ENCODE assay signal across 12 cellular contexts in genomic region chr17:58325976-58326468, GRCh38. TPM values are rescaled to one million over a fixed set of nuclear protein-coding genes. Genes with fewer than 3 reads are reported as not detected.
DNase-seq lines count a peak whose midpoint lies in the region; ATAC-seq, FAIRE-seq and TF ChIP-seq lines count a peak whose summit lies in the region.
"Had no signal": no experiment of that assay in that cellular context is flagged by ENCODE, and none has a peak within 500 bp of the region (broad histone marks: within the 10 kb centered on the region; RNA-seq: fewer than 3 reads in every experiment).

No MANE protein-coding gene starts in this region.

- H3K4me1 ChIP-seq in CD4-positive, alpha-beta memory T cell (ENCODE audit: insufficient read depth, low read length): peaks cover 38% of the 10 kb centered on the region
- peaks cover 2% of the 10 kb centered on the region for H3K4me1 ChIP-seq in mesendoderm (ENCODE audit: control insufficient read depth, low read depth, low read length)
- H3K4me1 ChIP-seq: prostate gland had no signal

- no peak overlapping the region for H3K23ac ChIP-seq in mesendoderm (ENCODE audit: low read length)

- no peaks in the 10 kb centered on the region for H3K27me3 ChIP-seq in CD4-positive, alpha-beta memory T cell (ENCODE audit: insufficient read depth, low read length)
- H3K27me3 ChIP-seq in mesendoderm (ENCODE audit: insufficient read depth, low read length, poor library complexity): no peaks in the 10 kb centered on the region

- H2BK15ac ChIP-seq in mesendoderm (replicated peaks; ENCODE audit: low read depth): no peak overlapping the region

- no peak for FAIRE-seq in H54 (lab: Jason Lieb, UNC)
- FAIRE-seq: keratinocyte had no signal

- no peak overlapping the region for H3K4me2 ChIP-seq in mesendoderm (ENCODE audit: low read length)

- H3K9me3 ChIP-seq in CD4-positive, alpha-beta memory T cell (ENCODE audit: control insufficient read depth in 1 of 2, low read length in 2 of 2): no peaks in the 10 kb centered on the region
- H3K9me3 ChIP-seq: prostate gland had no signal

- no peak overlapping the region for H2BK5ac ChIP-seq in mesendoderm (ENCODE audit: low read length)

- ATAC-seq in GM21619 (IDR thresholded peaks at IDR 0.05; ENCODE audit: unreplicated experiment) (no peak), HG02884 (IDR thresholded peaks at IDR 0.05; ENCODE audit: unreplicated experiment) (no peak)

- H2BK120ac ChIP-seq in mesendoderm (ENCODE audit: low read depth, low read length): no peak overlapping the region

- H3K56ac ChIP-seq in mesendoderm (ENCODE audit: low read length): no peak overlapping the region

- peaks cover 23 to 70% (median 31%) of the 10 kb centered on the region in 4 donors for H3K4me1 Mint-ChIP-seq in CD4-positive, alpha-beta memory T cell
- H3K4me1 Mint-ChIP-seq in activated CD4-positive, alpha-beta memory T cell treated with anti-CD3 and anti-CD28 coated beads for 36 hours (ENCODE audit: low read depth): peaks cover 34% of the 10 kb centered on the region

- no peak overlapping the region for H3K9ac ChIP-seq in mesendoderm (ENCODE audit: low read length)

- no CpG with 5 or more reads among the region's 11 CpGs for WGBS in mesendoderm (ENCODE audit: extremely low coverage, insufficient coverage, low lambda C conversion rate)

- H3K79me1 ChIP-seq in mesendoderm (ENCODE audit: low read length): no peaks in the 10 kb centered on the region

- peak overlapping the region in 3 of 8 donors; percentile 18 to 48 (median 44) for H3K4me3 Mint-ChIP-seq in CD4-positive, alpha-beta memory T cell
- peak overlapping the region; percentile 40 for H3K4me3 Mint-ChIP-seq in activated CD4-positive, alpha-beta memory T cell treated with anti-CD3 and anti-CD28 coated beads for 36 hours

- no peaks in the 10 kb centered on the region for H3K79me2 ChIP-seq in mesendoderm (ENCODE audit: control insufficient read depth, insufficient read depth, low read length)

- H3K27ac Mint-ChIP-seq in CD4-positive, alpha-beta memory T cell: peak overlapping the region in 6 of 7 donors; percentile 10 to 99 (median 58)
- H3K27ac Mint-ChIP-seq in activated CD4-positive, alpha-beta memory T cell treated with anti-CD3 and anti-CD28 coated beads for 36 hours: peak overlapping the region; percentile 43

- TF ChIP-seq POLR2A in H54 (IDR thresholded peaks at IDR 0.05; ENCODE audit: low read depth, low read length): no peak

- peak in 1 of 5 donors; percentile 40 for DNase-seq in CD4-positive, alpha-beta memory T cell
- DNase-seq in H54 (ENCODE audit: insufficient read length, low spot score): peak; percentile 78
- peak; percentile 46 for DNase-seq in activated CD4-positive, alpha-beta memory T cell treated with anti-CD3 and anti-CD28 coated beads for 36 hours
- peak; percentile 57 for DNase-seq in mesendoderm
- no peak for DNase-seq in NCI-H774 (lab: John Stamatoyannopoulos, UW)
- no peak for DNase-seq in AG08396 (ENCODE audit: low spot score)
- DNase-seq: NCI-H345 had no signal

- no peak overlapping the region for H3K4me3 ChIP-seq in CD4-positive, alpha-beta memory T cell (ENCODE audit: low read length in 2 of 2)
- no peak overlapping the region for H3K4me3 ChIP-seq in mesendoderm (ENCODE audit: low read length)

- no peak overlapping the region for H2AK5ac ChIP-seq in mesendoderm (ENCODE audit: low read length)

- no peak overlapping the region for H3K4ac ChIP-seq in mesendoderm (ENCODE audit: low read depth, low read length)

- POLR2A ChIA-PET in CD4-positive, alpha-beta memory T cell (lab: Charles Lee; ENCODE audit: partially characterized antibody): interaction anchor here (0.6 to 34.1 kb wide), 8 partner anchors 8 to 319 kb away, joined by 3 to 3924 read pairs (median 17); partner anchors contain the start of genes RNF43, SRSF1 and SUPT4H1
- POLR2A ChIA-PET in activated CD4-positive, alpha-beta memory T cell treated with anti-CD3 and anti-CD28 coated beads for 36 hours (lab: Charles Lee): interaction anchor here (1.0 to 18.5 kb wide), 7 partner anchors 8 to 190 kb away, joined by 3 to 1114 read pairs (median 10); partner anchors contain the start of gene SUPT4H1

- no peak overlapping the region for H3K18ac ChIP-seq in mesendoderm (ENCODE audit: low read length)

- CTCF ChIA-PET in CD4-positive, alpha-beta memory T cell (lab: Charles Lee; ENCODE audit: partially characterized antibody): interaction anchor here (0.6 to 4.5 kb wide), 5 partner anchors 8 to 27 kb away, joined by 3 to 88 read pairs (median 31); partner anchors contain the start of gene SUPT4H1
- CTCF ChIA-PET in activated CD4-positive, alpha-beta memory T cell treated with anti-CD3 and anti-CD28 coated beads for 36 hours (lab: Charles Lee): interaction anchor here (0.6 to 4.0 kb wide), 6 partner anchors 9 to 92 kb away, joined by 3 to 52 read pairs (median 4); partner anchors contain the start of gene RNF43

- peaks cover 14 to 23% of the 10 kb centered on the region in 2 donors for H3K36me3 Mint-ChIP-seq in CD4-positive, alpha-beta memory T cell
- peaks cover 38% of the 10 kb centered on the region for H3K36me3 Mint-ChIP-seq in activated CD4-positive, alpha-beta memory T cell treated with anti-CD3 and anti-CD28 coated beads for 36 hours

- intact Hi-C loops in CD4-positive, alpha-beta memory T cell (cut with micrococcal nuclease): no loop called here
- intact Hi-C loops in activated CD4-positive, alpha-beta memory T cell treated with anti-CD3 and anti-CD28 coated beads for 36 hours (cut with micrococcal nuclease): no loop called here

- no peak overlapping the region for H4K5ac ChIP-seq in mesendoderm (ENCODE audit: low read length)

- H3K27ac ChIP-seq in CD4-positive, alpha-beta memory T cell (ENCODE audit: low read depth, low read length): no peak overlapping the region
- H3K27ac ChIP-seq in mesendoderm (ENCODE audit: low read depth, low read length): no peak overlapping the region
- H3K27ac ChIP-seq: prostate gland had no signal

- H3K27me3 Mint-ChIP-seq in CD4-positive, alpha-beta memory T cell: no peaks in the 10 kb centered on the region
- peaks cover 13% of the 10 kb centered on the region for H3K27me3 Mint-ChIP-seq in activated CD4-positive, alpha-beta memory T cell treated with anti-CD3 and anti-CD28 coated beads for 36 hours

- peaks cover 10% of the 10 kb centered on the region for H3K36me3 ChIP-seq in CD4-positive, alpha-beta memory T cell (ENCODE audit: insufficient read depth, low read length)
- no peaks in the 10 kb centered on the region for H3K36me3 ChIP-seq in mesendoderm (ENCODE audit: control insufficient read depth, insufficient read depth, low read length)
- H3K36me3 ChIP-seq: prostate gland had no signal

- no peaks in the 10 kb centered on the region for H3K9me3 Mint-ChIP-seq in CD4-positive, alpha-beta memory T cell
- peaks cover 3% of the 10 kb centered on the region for H3K9me3 Mint-ChIP-seq in activated CD4-positive, alpha-beta memory T cell treated with anti-CD3 and anti-CD28 coated beads for 36 hours

- H4K8ac ChIP-seq in mesendoderm (ENCODE audit: low read depth, low read length): no peak overlapping the region

RNA-seq across cellular contexts. Expression of gene TSPOAP1, which starts 2.6 kb away (rescaled TPM):
- total RNA-seq in CD4-positive, alpha-beta memory T cell: 10 to 100 TPM; 15.8 to 19.1 TPM
- polyA plus RNA-seq in CD4-positive, alpha-beta memory T cell: under 1 TPM in 1 of 2 donors, not detected in 1; 0.80 TPM
- 10 to 100 TPM; 21.6 to 22.7 TPM for total RNA-seq in activated CD4-positive, alpha-beta memory T cell treated with anti-CD3 and anti-CD28 coated beads for 36 hours
- polyA plus RNA-seq in mesendoderm (2013, experiment 1 of 2): 0.93 TPM
- 0.78 TPM for polyA plus RNA-seq in mesendoderm (2013, experiment 2 of 2)

RNA-seq across cellular contexts. Expression of gene SUPT4H1, which starts 26.0 kb away (rescaled TPM):
- total RNA-seq in CD4-positive, alpha-beta memory T cell: 10 to 100 TPM; 61.4 to 75.2 TPM
- polyA plus RNA-seq in CD4-positive, alpha-beta memory T cell: 100 to 1,000 TPM in 1 of 2 donors, 10 to 100 TPM in 1; 94.4 to 120 TPM
- total RNA-seq in activated CD4-positive, alpha-beta memory T cell treated with anti-CD3 and anti-CD28 coated beads for 36 hours: 100 to 1,000 TPM; 113 to 114 TPM
- 97.5 TPM for polyA plus RNA-seq in mesendoderm (2013, experiment 1 of 2)
- polyA plus RNA-seq in mesendoderm (2013, experiment 2 of 2): 99.4 TPM

RNA-seq across cellular contexts. Expression of gene MPO, which starts 45.3 kb away (rescaled TPM):
- not detected for total RNA-seq in CD4-positive, alpha-beta memory T cell
- polyA plus RNA-seq in CD4-positive, alpha-beta memory T cell: not detected
- under 1 TPM; 0.17 to 0.22 TPM for total RNA-seq in activated CD4-positive, alpha-beta memory T cell treated with anti-CD3 and anti-CD28 coated beads for 36 hours
- polyA plus RNA-seq in mesendoderm (2013, experiment 1 of 2): 0.03 TPM
- polyA plus RNA-seq in mesendoderm (2013, experiment 2 of 2): 0.08 TPM
- total RNA-seq: epithelial cell of proximal tubule had no signal
- polyA plus RNA-seq: keratinocyte had no signal

Comparison
In these comparisons a context has a peak if more than half of its experiments do, and no peak if none do; other contexts are left out.
1. DNase-seq: peak in H54 (single experiment), activated CD4-positive, alpha-beta memory T cell treated with anti-CD3 and anti-CD28 coated beads for 36 hours (single experiment) and mesendoderm (single experiment); none in NCI-H774 (single experiment) and AG08396 (single experiment).